14 cellular contexts compared by ENCODE assay signal in genomic region chr16:49495596-49496355, GRCh38.
"Had no signal": no experiment of that assay in that cellular context is flagged by ENCODE, and none has a peak within 500 bp of the region (broad histone marks: within the 10 kb centered on the region; RNA-seq: fewer than 3 reads in every experiment).

No MANE protein-coding gene starts in this region.

- H3K4me1 ChIP-seq: foreskin keratinocyte, uterus had no signal

- H3K27me3 ChIP-seq: sigmoid colon, thyroid gland, uterus had no signal

- H3K9me3 ChIP-seq: left ventricle myocardium inferior, sigmoid colon, thyroid gland, uterus had no signal

- H3K36me3 ChIP-seq: left ventricle myocardium inferior, sigmoid colon, thyroid gland, uterus had no signal

- DNase-seq: dermis blood vessel endothelial cell; erythroblast; foreskin keratinocyte; immature natural killer cell; left ventricle myocardium inferior; mesenchymal stem cell; naive B cell; sigmoid colon; stimulated activated CD4-positive, alpha-beta T cell treated with anti-CD3 and anti-CD28 coated beads, Interleukin-12 subunit alpha, Interleukin-12 subunit beta, amount 100 ng/mL, for 4 hours; stimulated activated naive CD4-positive, alpha-beta T cell; thyroid gland had no signal

- ATAC-seq: foreskin keratinocyte had no signal

- H3K27ac ChIP-seq: foreskin keratinocyte, left ventricle myocardium inferior, sigmoid colon, skin epidermis, thyroid gland, uterus had no signal

- H3K4me3 ChIP-seq: left ventricle myocardium inferior, lung, sigmoid colon, skin epidermis, thyroid gland, uterus had no signal
